ENCODE assay signal across 12 cellular contexts in the genomic region with DNA sequence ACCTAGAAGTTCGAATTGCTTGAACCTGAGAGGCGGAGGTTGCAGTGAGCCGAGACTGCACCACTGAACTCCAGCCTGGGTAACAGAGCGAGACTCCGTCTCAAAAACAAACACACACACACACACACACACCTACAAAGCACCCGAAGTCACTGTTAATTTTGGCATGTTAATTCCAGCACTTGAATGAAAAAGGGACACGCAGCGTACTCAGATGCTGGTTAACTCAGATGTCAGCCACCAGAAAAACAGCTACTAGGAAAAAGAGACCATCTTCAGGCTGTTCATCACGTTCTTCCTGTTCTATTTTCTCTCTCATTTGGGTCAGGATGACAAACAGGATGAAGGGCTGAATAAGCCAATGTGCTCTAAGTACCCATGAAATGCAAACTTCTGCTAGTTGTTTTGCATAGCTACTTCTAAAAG. TPM values are rescaled to one million over a fixed set of nuclear protein-coding genes. Genes with fewer than 3 reads are reported as not detected.
DNase-seq lines count a peak whose midpoint lies in the region; ATAC-seq and TF ChIP-seq lines count a peak whose summit lies in the region.
"Had no signal": no experiment of that assay in that cellular context is flagged by ENCODE, and none has a peak within 500 bp of the region (broad histone marks: within the 10 kb centered on the region; RNA-seq: fewer than 3 reads in every experiment).

No MANE protein-coding gene starts in this region.

- H3K9me3 ChIP-seq in smooth muscle cell (replicated peaks; ENCODE audit: low read depth), result no peaks in the 10 kb centered on the region
- H3K9me3 ChIP-seq: upper lobe of left lung had no signal

- DNase-seq in GM12864 (ENCODE audit: low read depth) (peak; percentile 24), foreskin fibroblast (peak; percentile 5 to 18), RPMI8226 (no peak), smooth muscle cell (lab: John Stamatoyannopoulos, UW; ENCODE audit: unreplicated experiment) (no peak), caudate nucleus (lab: John Stamatoyannopoulos, UW) (no peak), COR-L47 (lab: John Stamatoyannopoulos, UW) (no peak)
- DNase-seq: dermis blood vessel endothelial cell, EL, immature natural killer cell, upper lobe of left lung had no signal

- no peaks in the 10 kb centered on the region for H3K27me3 ChIP-seq in smooth muscle cell (ENCODE audit: low read depth)
- H3K27me3 ChIP-seq: upper lobe of left lung had no signal

- H3K4me1 ChIP-seq in smooth muscle cell (ENCODE audit: low read depth), result no peaks in the 10 kb centered on the region
- H3K4me1 ChIP-seq: upper lobe of left lung had no signal

- H3K36me3 ChIP-seq in smooth muscle cell (ENCODE audit: low read depth), result no peaks in the 10 kb centered on the region

- no peak overlapping the region for H2AFZ ChIP-seq in smooth muscle cell (ENCODE audit: low read depth)

- no peak overlapping the region for H3K9ac ChIP-seq in smooth muscle cell (ENCODE audit: low read depth)

- 88% methylated on average over 9 of the region's 9 CpGs for WGBS in smooth muscle cell (ENCODE audit: low lambda C conversion rate)

- H3K4me2 ChIP-seq in smooth muscle cell, result no peak overlapping the region

- H3K79me2 ChIP-seq in smooth muscle cell (ENCODE audit: low read depth), result no peaks in the 10 kb centered on the region

- H3K27ac ChIP-seq in smooth muscle cell (ENCODE audit: low read depth) (no peak overlapping the region), caudate nucleus (ENCODE audit: low read depth, low read length) (no peak overlapping the region)
- H3K27ac ChIP-seq: upper lobe of left lung had no signal

- peaks cover 4% of the 10 kb centered on the region for H3F3A ChIP-seq in smooth muscle cell (ENCODE audit: low read depth)

- peak; percentile 71 for ATAC-seq in GM19372 (IDR thresholded peaks at IDR 0.05; ENCODE audit: low read depth, unreplicated experiment)
- ATAC-seq in HG03342 (IDR thresholded peaks at IDR 0.05; ENCODE audit: unreplicated experiment), result peak; percentile 85

- H3K4me3 ChIP-seq in GM12864 (ENCODE audit: low read depth, low read length) (peak overlapping the region; percentile 37), foreskin fibroblast (ENCODE audit: low read depth in 1 of 2, low read length in 2 of 2) (peak overlapping the region in 1 of 2 donors; percentile 26), smooth muscle cell (no peak overlapping the region)
- H3K4me3 ChIP-seq: upper lobe of left lung had no signal

- peaks cover 7% of the 10 kb centered on the region for H4K20me1 ChIP-seq in smooth muscle cell (ENCODE audit: low read depth)

- TF ChIP-seq CTCF in GM12864 (IDR thresholded peaks at IDR 0.05; ENCODE audit: low read depth, low read length, missing control alignments) (no peak), foreskin fibroblast (IDR thresholded peaks at IDR 0.05; ENCODE audit: low read depth, low read length) (no peak), smooth muscle cell (IDR thresholded peaks at IDR 0.05; ENCODE audit: borderline replicate concordance, insufficient read depth, poor library complexity, severe bottlenecking) (no peak)

RNA-seq across cellular contexts. Expression of a gene that starts 46.9 kb away (rescaled TPM):
- total RNA-seq in smooth muscle cell, result 10.7 and 14.6 TPM in 2 replicates
- 9.2 and 13.7 TPM in 2 replicates for polyA plus RNA-seq in smooth muscle cell

Comparison
In these comparisons a context has a peak if more than half of its experiments do, and no peak if none do; other contexts are left out.
1. DNase-seq: peak in GM12864 (single experiment) and foreskin fibroblast (2 of 2); none in RPMI8226 (single experiment), smooth muscle cell (single experiment), caudate nucleus (0 of 61) and COR-L47 (single experiment).